ENCODE assay signal across 26 cellular contexts in the genomic region with DNA sequence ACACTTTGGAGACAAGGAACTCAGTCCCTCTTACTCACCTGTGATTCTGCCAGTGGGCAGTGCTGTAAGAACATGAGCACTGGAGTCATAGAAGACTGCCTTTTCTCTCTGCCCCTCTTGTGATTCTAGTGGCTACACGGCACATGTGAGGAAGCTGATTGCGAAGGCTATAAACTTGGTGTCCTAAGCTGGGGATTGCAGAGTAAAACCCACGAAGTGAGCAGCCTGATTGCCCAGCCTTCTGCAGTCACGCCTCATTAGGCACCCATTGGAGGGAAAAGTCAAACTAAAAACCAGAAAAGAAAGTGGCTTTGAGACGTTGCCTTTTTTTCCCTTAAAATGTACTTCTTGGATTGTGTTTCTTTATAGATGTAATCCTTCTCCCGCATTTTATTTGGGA.
A peak's percentile ranks its signal among the peaks of the same experiment; 100 is the strongest.
DNase-seq lines count a peak whose midpoint lies in the region; ATAC-seq, FAIRE-seq and TF ChIP-seq lines count a peak whose summit lies in the region.
"Had no signal": no experiment of that assay in that cellular context is flagged by ENCODE, and none has a peak within 500 bp of the region (broad histone marks: within the 10 kb centered on the region; RNA-seq: fewer than 3 reads in every experiment).

No MANE protein-coding gene starts in this region.

- no peak overlapping the region for H3K4me3 ChIP-seq in epithelial cell of proximal tubule (ENCODE audit: low read depth, low read length)
- H3K4me3 ChIP-seq: heart left ventricle, prostate gland, SJCRH30, stomach, transverse colon had no signal

- TF ChIP-seq POLR2A in GM12891 (IDR thresholded peaks at IDR 0.05; ENCODE audit: low read depth, low read length), result no peak

- ATAC-seq in GM21390 (IDR thresholded peaks at IDR 0.05; ENCODE audit: unreplicated experiment), result no peak
- ATAC-seq: activated CD8-positive, alpha-beta T cell treated with anti-CD3 and anti-CD28 coated beads, Interleukin-2, amount 10 ng/mL, durations not matched to agents 7 days and 5 days; HCT116; heart left ventricle; HepG2; Panc1 had no signal

- TF ChIP-seq CTCF in epithelial cell of proximal tubule (conservative IDR thresholded peaks at IDR 0.05; ENCODE audit: low read depth, low read length), result no peak

- no peak for FAIRE-seq in GM12891 (lab: Jason Lieb, UNC)
- FAIRE-seq: HepG2, TTC549 had no signal

- DNase-seq in COLO668 (lab: John Stamatoyannopoulos, UW; ENCODE audit: unreplicated experiment) (peak; percentile 13), GM12891 (ENCODE audit: insufficient read length, low spot score) (no peak), NCI-H510A treated with DMSO at 0.1 percent for 48 hours (lab: John Stamatoyannopoulos, UW) (peak; percentile 38), epithelial cell of proximal tubule (ENCODE audit: low read depth) (peak; percentile 1), cerebellum (ENCODE audit: low spot score) (no peak), HuH-7.5 (ENCODE audit: low spot score) (no peak), NK-92 (lab: John Stamatoyannopoulos, UW; ENCODE audit: unreplicated experiment) (no peak)
- DNase-seq: activated CD4-positive, CD25-positive, alpha-beta regulatory T cell treated with anti-CD3 and anti-CD28 coated beads, Interleukin-2, amount 50 U/mL, for 72 hours; activated CD8-positive, alpha-beta T cell treated with anti-CD3 and anti-CD28 coated beads, Interleukin-2, amount 10 ng/mL, durations not matched to agents 7 days and 5 days; activated effector memory CD4-positive, alpha-beta T cell treated with Interleukin-2 at 50 U/mL for 16 hours; activated naive CD8-positive, alpha-beta T cell treated with anti-CD3 and anti-CD28 coated beads, Interleukin-2, amount 10 ng/mL, durations not matched to agents 7 days and 5 days; activated T-cell treated with anti-CD3 and anti-CD28 coated beads for 4 hours; DMS 273 treated with DMSO at 0.1 percent for 48 hours; heart left ventricle; NCI-H1048; NK-92 treated with Interleukin-12 subunit alpha and Interleukin-12 subunit beta, amount 100 ng/mL, for 24 hours; stomach; T-helper 1 cell; transverse colon had no signal

TF ChIP-seq in GM12891, 5 proteins besides CTCF, POLR2A, EP300 and RAD21:
- TF ChIP-seq PAX5 (IDR thresholded peaks at IDR 0.05; ENCODE audit: insufficient read depth, low read length, severe bottlenecking), result peak; percentile 69
- TF ChIP-seq POU2F2 (IDR thresholded peaks at IDR 0.05; ENCODE audit: low read depth, low read length), result no peak

Comparison
In these comparisons a context has a peak if more than half of its experiments do, and no peak if none do; other contexts are left out.
1. DNase-seq: peak in COLO668 (single experiment), NCI-H510A treated with DMSO at 0.1 percent for 48 hours (single experiment) and epithelial cell of proximal tubule (single experiment); none in GM12891 (single experiment), cerebellum (single experiment), HuH-7.5 (single experiment) and NK-92 (single experiment).